Comparison of ENCODE assay signal across 28 cellular contexts in genomic region chr10:16141499-16141898, GRCh38.
DNase-seq lines count a peak whose midpoint lies in the region; ATAC-seq, FAIRE-seq and TF ChIP-seq lines count a peak whose summit lies in the region.
"Had no signal": no experiment of that assay in that cellular context is flagged by ENCODE, and none has a peak within 500 bp of the region (broad histone marks: within the 10 kb centered on the region; RNA-seq: fewer than 3 reads in every experiment).

No MANE protein-coding gene starts in this region.

- H3K27me3 Mint-ChIP-seq in GM23338 (ENCODE audit: insufficient read depth, low read depth, poor library complexity) = no peaks in the 10 kb centered on the region

- H4K20me1 ChIP-seq in GM23338 (replicated peaks; ENCODE audit: insufficient read depth) = no peaks in the 10 kb centered on the region
- no peaks in the 10 kb centered on the region for H4K20me1 ChIP-seq in osteoblast (ENCODE audit: insufficient read depth, low read length)
- H4K20me1 ChIP-seq: BLaER1 had no signal

- H3K4me1 ChIP-seq in GM23338 (ENCODE audit: insufficient read depth) = no peaks in the 10 kb centered on the region
- H3K4me1 ChIP-seq in ascending aorta = no peaks in the 10 kb centered on the region
- H3K4me1 ChIP-seq in thoracic aorta (ENCODE audit: control insufficient read depth in 1 of 2, low read depth in 2 of 2) = peaks cover 3 to 12% of the 10 kb centered on the region in 2 donors
- no peaks in the 10 kb centered on the region for H3K4me1 ChIP-seq in osteoblast (ENCODE audit: insufficient read depth, low read length)
- H3K4me1 ChIP-seq: BE2C, BLaER1 had no signal

- DNase-seq in GM19239 (ENCODE audit: insufficient read length, low spot score) (no peak), GM23338 (ENCODE audit: low spot score) (no peak), ascending aorta (ENCODE audit: low spot score in 2 of 2) (peak in 1 of 2 donors; percentile 63), thoracic aorta (ENCODE audit: low spot score) (no peak), osteoblast (ENCODE audit: insufficient read length, low spot score, missing footprints) (no peak)
- no peak for DNase-seq in stimulated activated naive CD4-positive, alpha-beta T cell treated with Interleukin-2 at 50 U/mL for 16 hours (lab: John Stamatoyannopoulos, UW)
- DNase-seq: 8988T; ACHN; BE2C; C1 segment of cervical spinal cord; CD4-positive, alpha-beta memory T cell; CD4-positive, CD25-positive, alpha-beta regulatory T cell; CD8-positive, alpha-beta memory T cell; COR-L47; DMS 273 treated with DMSO at 0.1 percent for 48 hours; DMS153; DMS53; DMS79; DND-41; EL; GDM1 had no signal

- H3K4me2 ChIP-seq in GM23338 = no peak overlapping the region
- H3K4me2 ChIP-seq in osteoblast (ENCODE audit: insufficient read depth, low read length) = no peak overlapping the region
- H3K4me2 ChIP-seq: BLaER1 had no signal

- intact Hi-C loops in ascending aorta (cut with DNase I) = no loop called here

- H3K9me3 ChIP-seq in ascending aorta (no peaks in the 10 kb centered on the region), thoracic aorta (no peaks in the 10 kb centered on the region), osteoblast (ENCODE audit: low read depth, low read length) (peaks cover 2% of the 10 kb centered on the region)
- H3K9me3 ChIP-seq: BE2C had no signal

- H2AFZ ChIP-seq in GM23338 = no peak overlapping the region
- no peak overlapping the region for H2AFZ ChIP-seq in osteoblast (ENCODE audit: low read length)

- no peaks in the 10 kb centered on the region for H3K9me2 ChIP-seq in GM23338 (ENCODE audit: insufficient read depth)

- FAIRE-seq in GM19239 (lab: Jason Lieb, UNC) = peak; percentile 21
- FAIRE-seq: A204.1, GM12878, GM12892, GM18507 had no signal

- TF ChIP-seq CTCF in GM23338 (conservative IDR thresholded peaks at IDR 0.05; ENCODE audit: low read depth in 2 of 2) (no peak), ascending aorta (IDR thresholded peaks at IDR 0.05) (no peak), thoracic aorta (IDR thresholded peaks at IDR 0.05) (no peak), osteoblast (IDR thresholded peaks at IDR 0.05; ENCODE audit: extremely low read depth, low read depth, low read length) (no peak)

- peaks cover 3% of the 10 kb centered on the region; the same call in 2 of the 3 replicates for H3K9me3 Mint-ChIP-seq in GM23338

- ATAC-seq in GM23338 (peak; percentile 39; the same call in 1 of the 3 replicates), thoracic aorta (ENCODE audit: insufficient number of reproducible peaks, low FRiP score, low read depth) (no peak), GM18909 (IDR thresholded peaks at IDR 0.05; ENCODE audit: poor library complexity, unreplicated experiment) (no peak)
- ATAC-seq: GM12878 had no signal

- no peaks in the 10 kb centered on the region for H3K36me3 ChIP-seq in GM23338 (ENCODE audit: insufficient read depth)
- H3K36me3 ChIP-seq in ascending aorta = no peaks in the 10 kb centered on the region
- H3K36me3 ChIP-seq in thoracic aorta = no peaks in the 10 kb centered on the region
- no peaks in the 10 kb centered on the region for H3K36me3 ChIP-seq in osteoblast (ENCODE audit: insufficient read depth, low read length)
- H3K36me3 ChIP-seq: BE2C, BLaER1 had no signal

- no peak overlapping the region for H3K4me3 ChIP-seq in GM23338
- no peak overlapping the region for H3K4me3 ChIP-seq in ascending aorta
- no peak overlapping the region for H3K4me3 ChIP-seq in thoracic aorta
- H3K4me3 ChIP-seq in osteoblast (ENCODE audit: insufficient read depth, low read length) = no peak overlapping the region
- H3K4me3 ChIP-seq: BLaER1, GM12878 had no signal

- peaks cover 3% of the 10 kb centered on the region; the same call in 1 of the 3 replicates for H3K36me3 Mint-ChIP-seq in GM23338 (ENCODE audit: low read depth)
- H3K36me3 Mint-ChIP-seq: CD14-positive monocyte; CD4-positive, alpha-beta memory T cell; CD4-positive, CD25-positive, alpha-beta regulatory T cell; CD8-positive, alpha-beta memory T cell had no signal

- no peak overlapping the region for H3K27ac Mint-ChIP-seq in GM23338
- H3K27ac Mint-ChIP-seq: CD14-positive monocyte; CD4-positive, alpha-beta memory T cell; CD4-positive, CD25-positive, alpha-beta regulatory T cell; CD8-positive, alpha-beta memory T cell had no signal

- H3F3A ChIP-seq in GM23338 (replicated peaks; ENCODE audit: low read depth) = no peaks in the 10 kb centered on the region

- H3K27me3 ChIP-seq in GM23338 (ENCODE audit: insufficient read depth) (no peaks in the 10 kb centered on the region), ascending aorta (no peaks in the 10 kb centered on the region), thoracic aorta (replicated peaks; ENCODE audit: insufficient read depth) (no peaks in the 10 kb centered on the region), osteoblast (ENCODE audit: insufficient read depth, low read length) (no peaks in the 10 kb centered on the region)
- H3K27me3 ChIP-seq: BE2C, BLaER1 had no signal

- H3K79me2 ChIP-seq in GM23338 (replicated peaks; ENCODE audit: insufficient read depth) = no peaks in the 10 kb centered on the region
- no peaks in the 10 kb centered on the region for H3K79me2 ChIP-seq in osteoblast (ENCODE audit: insufficient read depth, low read length)

- no peak overlapping the region for H3K4me3 Mint-ChIP-seq in GM23338
- H3K4me3 Mint-ChIP-seq: CD14-positive monocyte; CD4-positive, alpha-beta memory T cell; CD4-positive, CD25-positive, alpha-beta regulatory T cell; CD8-positive, alpha-beta memory T cell had no signal

- H3K4me1 Mint-ChIP-seq in GM23338 = no peaks in the 10 kb centered on the region
- H3K4me1 Mint-ChIP-seq: CD14-positive monocyte; CD4-positive, alpha-beta memory T cell; CD4-positive, CD25-positive, alpha-beta regulatory T cell; CD8-positive, alpha-beta memory T cell had no signal

- no peak overlapping the region for H3K27ac ChIP-seq in GM23338 (ENCODE audit: low read depth)
- peak overlapping the region; percentile 45 to 59 for H3K27ac ChIP-seq in ascending aorta
- H3K27ac ChIP-seq in thoracic aorta = peak overlapping the region; percentile 64 to 67
- no peak overlapping the region for H3K27ac ChIP-seq in osteoblast (ENCODE audit: low read depth, low read length)
- H3K27ac ChIP-seq: BLaER1 had no signal

TF ChIP-seq in GM23338, 12 proteins besides CTCF, POLR2A, EP300 and RAD21:
- TF ChIP-seq NANOG (IDR thresholded peaks at IDR 0.05; ENCODE audit: borderline replicate concordance) (no peak), JUNB (IDR thresholded peaks at IDR 0.05; ENCODE audit: unreplicated experiment) (no peak)

Comparison
In these comparisons a context has a peak if more than half of its experiments do, and no peak if none do; other contexts are left out.
1. H3K27ac ChIP-seq: peak in ascending aorta (2 of 2) and thoracic aorta (2 of 2); none in GM23338 (single experiment) and osteoblast (single experiment).